Comparison of ENCODE assay signal across 1 cellular context in the genomic region with DNA sequence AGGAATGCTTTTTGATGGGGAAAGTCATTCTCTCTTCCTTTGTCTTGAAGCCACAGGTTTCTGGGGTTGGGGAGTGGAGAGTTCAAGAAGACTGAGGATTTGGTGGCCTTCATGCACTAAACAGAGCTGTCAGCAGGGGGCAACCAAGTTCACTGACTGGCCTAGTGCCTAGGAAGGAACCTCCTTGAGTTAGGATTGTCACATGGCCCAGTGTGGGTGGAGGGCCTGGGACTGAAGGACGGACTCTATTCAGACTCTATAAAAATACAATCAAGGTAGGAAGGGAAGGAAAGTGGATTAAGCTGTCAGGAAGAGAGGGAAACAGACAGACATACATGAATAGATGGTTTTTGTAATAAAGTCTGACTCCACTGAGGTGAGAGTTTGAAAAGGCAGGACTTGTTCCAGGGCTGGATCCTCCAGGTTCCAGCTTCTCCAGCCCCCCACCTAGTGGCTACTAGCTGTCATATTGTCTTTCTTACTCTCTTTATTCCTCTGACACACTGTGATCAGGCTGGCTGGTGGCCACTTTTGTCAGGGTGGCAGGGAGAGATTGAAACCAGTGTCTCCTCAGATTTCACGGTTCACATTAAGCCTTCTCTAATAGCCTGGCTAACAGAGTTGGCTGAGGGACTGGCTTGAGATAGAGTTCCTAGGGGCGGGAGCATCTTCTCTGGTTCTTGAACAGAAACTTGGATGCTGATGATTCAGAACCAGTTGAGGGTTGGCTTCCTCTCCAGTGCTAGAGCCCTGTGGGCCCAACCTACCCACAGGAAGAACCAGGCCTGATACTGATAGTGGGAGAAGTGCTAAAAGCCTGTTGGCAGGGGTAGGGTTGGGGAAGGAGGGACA.
A peak's percentile ranks its signal among the peaks of the same experiment; 100 is the strongest.
TF ChIP-seq lines count a peak whose summit lies in the region.

No MANE protein-coding gene starts in this region.

TF ChIP-seq in HEK293, 187 proteins besides CTCF, POLR2A, EP300 and RAD21 (continued from another document):
- no peak; the same call in none of the 2 replicates for TF ChIP-seq ZBTB20 (tag by site-specific recombination; IDR thresholded peaks at IDR 0.05)
- TF ChIP-seq ZNF529 (tag by site-specific recombination; IDR thresholded peaks at IDR 0.05; ENCODE audit: insufficient replicate concordance): no peak
- TF ChIP-seq RBAK (tag by site-specific recombination; IDR thresholded peaks at IDR 0.05): no peak
- TF ChIP-seq ZNF169 (tag by site-specific recombination; IDR thresholded peaks at IDR 0.05): no peak
- TF ChIP-seq ZNF423 (tag by site-specific recombination; IDR thresholded peaks at IDR 0.05): no peak
- peak; percentile 65 for TF ChIP-seq ZNF398 (tag by site-specific recombination; IDR thresholded peaks at IDR 0.05)
- no peak for TF ChIP-seq ZNF501 (tag by site-specific recombination; IDR thresholded peaks at IDR 0.05)
- TF ChIP-seq ZNF624 (tag by site-specific recombination; IDR thresholded peaks at IDR 0.05): no peak
- TF ChIP-seq ZNF266 (tag by site-specific recombination; IDR thresholded peaks at IDR 0.05; ENCODE audit: low read depth): no peak
- no peak for TF ChIP-seq ZNF416 (tag by site-specific recombination; IDR thresholded peaks at IDR 0.05)
- no peak for TF ChIP-seq ZNF37A (tag by site-specific recombination; IDR thresholded peaks at IDR 0.05)
- peak; percentile 32; the same call in 1 of the 2 replicates for TF ChIP-seq ZXDB (tag by site-specific recombination; IDR thresholded peaks at IDR 0.05)
- no peak for TF ChIP-seq ZNF707 (tag by site-specific recombination; IDR thresholded peaks at IDR 0.05)
- no peak; the same call in 1 of the 2 replicates for TF ChIP-seq KLF17 (tag by site-specific recombination; IDR thresholded peaks at IDR 0.05)
- TF ChIP-seq ZNF560 (tag by site-specific recombination; IDR thresholded peaks at IDR 0.05; ENCODE audit: borderline replicate concordance): no peak
- TF ChIP-seq ZBTB1 (tag by site-specific recombination; IDR thresholded peaks at IDR 0.05): no peak
- TF ChIP-seq PRDM1 (tag by site-specific recombination; IDR thresholded peaks at IDR 0.05): no peak
- no peak for TF ChIP-seq ZNF146 (tag by site-specific recombination; IDR thresholded peaks at IDR 0.05)
- TF ChIP-seq KLF1 (tag by site-specific recombination; IDR thresholded peaks at IDR 0.05): peak; percentile 56; the same call in 1 of the 2 replicates
- TF ChIP-seq ZNF704 (tag by site-specific recombination; IDR thresholded peaks at IDR 0.05): no peak
- TF ChIP-seq, protein P1, sequence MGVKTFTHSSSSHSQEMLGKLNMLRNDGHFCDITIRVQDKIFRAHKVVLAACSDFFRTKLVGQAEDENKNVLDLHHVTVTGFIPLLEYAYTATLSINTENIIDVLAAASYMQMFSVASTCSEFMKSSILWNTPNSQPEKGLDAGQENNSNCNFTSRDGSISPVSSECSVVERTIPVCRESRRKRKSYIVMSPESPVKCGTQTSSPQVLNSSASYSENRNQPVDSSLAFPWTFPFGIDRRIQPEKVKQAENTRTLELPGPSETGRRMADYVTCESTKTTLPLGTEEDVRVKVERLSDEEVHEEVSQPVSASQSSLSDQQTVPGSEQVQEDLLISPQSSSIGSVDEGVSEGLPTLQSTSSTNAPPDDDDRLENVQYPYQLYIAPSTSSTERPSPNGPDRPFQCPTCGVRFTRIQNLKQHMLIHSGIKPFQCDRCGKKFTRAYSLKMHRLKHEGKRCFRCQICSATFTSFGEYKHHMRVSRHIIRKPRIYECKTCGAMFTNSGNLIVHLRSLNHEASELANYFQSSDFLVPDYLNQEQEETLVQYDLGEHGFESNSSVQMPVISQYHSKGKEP (tag by site-specific recombination; IDR thresholded peaks at IDR 0.05): no peak
- TF ChIP-seq ZNF692 (tag by site-specific recombination; IDR thresholded peaks at IDR 0.05): peak; percentile 98
- no peak for TF ChIP-seq ZNF791 (tag by site-specific recombination; IDR thresholded peaks at IDR 0.05)
- no peak for TF ChIP-seq ZNF132 (tag by site-specific recombination; IDR thresholded peaks at IDR 0.05; ENCODE audit: borderline replicate concordance)
- peak; percentile 92 for TF ChIP-seq ZFP69B (tag by site-specific recombination; IDR thresholded peaks at IDR 0.05)
- TF ChIP-seq ZEB2 (tag by site-specific recombination; IDR thresholded peaks at IDR 0.05): 0 out of 2 replicates have a peak, but pooled peaks have one; percentile 51
- 0 out of 2 replicates have a peak, but pooled peaks have one; percentile 14 for TF ChIP-seq KLF10 (tag by site-specific recombination; IDR thresholded peaks at IDR 0.05)
- peak; percentile 61; the same call in 1 of the 2 replicates for TF ChIP-seq ZNF394 (tag by site-specific recombination; IDR thresholded peaks at IDR 0.05; ENCODE audit: borderline replicate concordance)
- TF ChIP-seq ZNF157 (tag by site-specific recombination; IDR thresholded peaks at IDR 0.05): no peak
- no peak for TF ChIP-seq ZNF555 (tag by site-specific recombination; conservative IDR thresholded peaks at IDR 0.05)
- TF ChIP-seq GLIS1 (tag by site-specific recombination; IDR thresholded peaks at IDR 0.05): peak; percentile 22; the same call in 1 of the 2 replicates
- TF ChIP-seq ZNF2 (tag by site-specific recombination; IDR thresholded peaks at IDR 0.05): 0 out of 2 replicates have a peak, but pooled peaks have one; percentile 34
- no peak for TF ChIP-seq ZNF792 (tag by site-specific recombination; IDR thresholded peaks at IDR 0.05)
- TF ChIP-seq ZBTB26 (tag by site-specific recombination; optimal IDR thresholded peaks at IDR 0.05): no peak
- TF ChIP-seq, protein P2, sequence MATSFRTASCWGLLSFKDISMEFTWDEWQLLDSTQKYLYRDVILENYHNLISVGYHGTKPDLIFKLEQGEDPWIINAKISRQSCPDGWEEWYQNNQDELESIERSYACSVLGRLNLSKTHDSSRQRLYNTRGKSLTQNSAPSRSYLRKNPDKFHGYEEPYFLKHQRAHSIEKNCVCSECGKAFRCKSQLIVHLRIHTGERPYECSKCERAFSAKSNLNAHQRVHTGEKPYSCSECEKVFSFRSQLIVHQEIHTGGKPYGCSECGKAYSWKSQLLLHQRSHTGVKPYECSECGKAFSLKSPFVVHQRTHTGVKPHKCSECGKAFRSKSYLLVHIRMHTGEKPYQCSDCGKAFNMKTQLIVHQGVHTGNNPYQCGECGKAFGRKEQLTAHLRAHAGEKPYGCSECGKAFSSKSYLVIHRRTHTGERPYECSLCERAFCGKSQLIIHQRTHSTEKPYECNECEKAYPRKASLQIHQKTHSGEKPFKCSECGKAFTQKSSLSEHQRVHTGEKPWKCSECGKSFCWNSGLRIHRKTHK (tag by site-specific recombination; IDR thresholded peaks at IDR 0.05): no peak
- peak; percentile 65 for TF ChIP-seq ZNF654 (tag by site-specific recombination; IDR thresholded peaks at IDR 0.05; ENCODE audit: low read depth)
- no peak for TF ChIP-seq ZSCAN5A (tag by site-specific recombination; IDR thresholded peaks at IDR 0.05)
- peak; percentile 30 for TF ChIP-seq ZNF324 (tag by site-specific recombination; IDR thresholded peaks at IDR 0.05)
- peak; percentile 51; the same call in 1 of the 2 replicates for TF ChIP-seq ZNF600 (tag by site-specific recombination; IDR thresholded peaks at IDR 0.05)
- no peak for TF ChIP-seq ZNF18 (tag by site-specific recombination; IDR thresholded peaks at IDR 0.05)
- TF ChIP-seq ZNF184 (tag by site-specific recombination; IDR thresholded peaks at IDR 0.05): 0 out of 2 replicates have a peak, but pooled peaks have one; percentile 12
- peak; percentile 53 for TF ChIP-seq ZNF660 (tag by site-specific recombination; IDR thresholded peaks at IDR 0.05)
- TF ChIP-seq ZFP37 (tag by site-specific recombination; IDR thresholded peaks at IDR 0.05): no peak
